Comparison of ENCODE assay signal across 17 cellular contexts in genomic region chr6:38571721-38572120, GRCh38.
A peak's percentile ranks its signal among the peaks of the same experiment; 100 is the strongest.
DNase-seq lines count a peak whose midpoint lies in the region; ATAC-seq and TF ChIP-seq lines count a peak whose summit lies in the region.
"Had no signal": no experiment of that assay in that cellular context is flagged by ENCODE, and none has a peak within 500 bp of the region (broad histone marks: within the 10 kb centered on the region; RNA-seq: fewer than 3 reads in every experiment).

No MANE protein-coding gene starts in this region.

- H3K36me3 Mint-ChIP-seq in T-helper 1 cell treated with Interleukin-12 subunit alpha and Interleukin-12 subunit beta and Interleukin-4 antibody, amounts not matched to agents 30 μg/mL and 1 μg/mL, for 36 hours (ENCODE audit: low read depth), result peaks cover 4% of the 10 kb centered on the region
- H3K36me3 Mint-ChIP-seq in activated naive CD8-positive, alpha-beta T cell, result peaks cover 13% of the 10 kb centered on the region
- H3K36me3 Mint-ChIP-seq in naive thymus-derived CD8-positive, alpha-beta T cell, result peaks cover 5 to 40% (median 33%) of the 10 kb centered on the region in 3 donors

- H3K4me3 Mint-ChIP-seq in T-helper 1 cell treated with Interleukin-12 subunit alpha and Interleukin-12 subunit beta and Interleukin-4 antibody, amounts not matched to agents 30 μg/mL and 1 μg/mL, for 36 hours, result peak overlapping the region; percentile 57
- H3K4me3 Mint-ChIP-seq in activated naive CD8-positive, alpha-beta T cell, result peak overlapping the region; percentile 69
- peak overlapping the region; percentile 56 to 81 (median 75) for H3K4me3 Mint-ChIP-seq in naive thymus-derived CD8-positive, alpha-beta T cell
- H3K4me3 Mint-ChIP-seq: CD14-positive monocyte, neural crest cell had no signal

- no peaks in the 10 kb centered on the region for H3K36me3 ChIP-seq in HEK293 (ENCODE audit: control insufficient read depth in 2 of 2, insufficient read depth in 1 of 2, low read length in 2 of 2)
- H3K36me3 ChIP-seq: MG63, right atrium auricular region had no signal

- H3K9me3 Mint-ChIP-seq in T-helper 1 cell treated with Interleukin-12 subunit alpha and Interleukin-12 subunit beta and Interleukin-4 antibody, amounts not matched to agents 30 μg/mL and 1 μg/mL, for 36 hours, result no peaks in the 10 kb centered on the region
- no peaks in the 10 kb centered on the region for H3K9me3 Mint-ChIP-seq in activated naive CD8-positive, alpha-beta T cell (ENCODE audit: low read depth)
- H3K9me3 Mint-ChIP-seq in naive thymus-derived CD8-positive, alpha-beta T cell, result peaks cover 0 to 2% (median 0%) of the 10 kb centered on the region in 9 donors
- H3K9me3 Mint-ChIP-seq: CD14-positive monocyte, neural crest cell had no signal

- POLR2A ChIA-PET in HEK293 (lab: Yijun Ruan, JAX), result no interaction called here
- POLR2A ChIA-PET in naive thymus-derived CD8-positive, alpha-beta T cell (lab: Charles Lee), result interaction anchor here (1.2 kb wide), 1 partner anchor 67 kb away, joined by 3 read pairs; no protein-coding TSS in a partner anchor

- no peak overlapping the region for H3K4me3 ChIP-seq in HEK293 (ENCODE audit: low read depth, low read length)
- H3K4me3 ChIP-seq: lung, MG63, right atrium auricular region, testis had no signal

- ATAC-seq in naive thymus-derived CD8-positive, alpha-beta T cell, result peak; percentile 9 to 19
- no peak for ATAC-seq in GM19452 (IDR thresholded peaks at IDR 0.05; ENCODE audit: unreplicated experiment)

- H3K27me3 Mint-ChIP-seq in T-helper 1 cell treated with Interleukin-12 subunit alpha and Interleukin-12 subunit beta and Interleukin-4 antibody, amounts not matched to agents 30 μg/mL and 1 μg/mL, for 36 hours (ENCODE audit: low read depth), result no peaks in the 10 kb centered on the region
- H3K27me3 Mint-ChIP-seq in activated naive CD8-positive, alpha-beta T cell, result no peaks in the 10 kb centered on the region
- H3K27me3 Mint-ChIP-seq in naive thymus-derived CD8-positive, alpha-beta T cell, result no peaks in the 10 kb centered on the region

- H3K4me1 ChIP-seq in HEK293 (ENCODE audit: control insufficient read depth, insufficient read depth, low read length), result peaks cover 7% of the 10 kb centered on the region; the same call in 1 of the 2 replicates
- H3K4me1 ChIP-seq: testis had no signal

- no peak overlapping the region for H3K27ac ChIP-seq in HEK293 (ENCODE audit: extremely low read depth, low read depth, low read length)
- H3K27ac ChIP-seq: 22Rv1, right atrium auricular region, testis had no signal

- peak overlapping the region; percentile 88 for H3K27ac Mint-ChIP-seq in T-helper 1 cell treated with Interleukin-12 subunit alpha and Interleukin-12 subunit beta and Interleukin-4 antibody, amounts not matched to agents 30 μg/mL and 1 μg/mL, for 36 hours
- H3K27ac Mint-ChIP-seq in activated naive CD8-positive, alpha-beta T cell, result peak overlapping the region; percentile 94
- peak overlapping the region; percentile 84 to 96 (median 92) for H3K27ac Mint-ChIP-seq in naive thymus-derived CD8-positive, alpha-beta T cell

- DNase-seq in T-helper 1 cell, result no peak
- DNase-seq in naive thymus-derived CD8-positive, alpha-beta T cell, result no peak
- DNase-seq in GM19240 (ENCODE audit: insufficient read length, low spot score), result no peak
- no peak for DNase-seq in LoVo (ENCODE audit: low spot score)
- DNase-seq: MG63, NCI-H187 treated with DMSO at 0.1 percent for 48 hours, NCI-H524, testis had no signal

- H3K4me1 Mint-ChIP-seq in T-helper 1 cell treated with Interleukin-12 subunit alpha and Interleukin-12 subunit beta and Interleukin-4 antibody, amounts not matched to agents 30 μg/mL and 1 μg/mL, for 36 hours (ENCODE audit: low read depth), result peaks cover 17% of the 10 kb centered on the region
- peaks cover 26% of the 10 kb centered on the region for H3K4me1 Mint-ChIP-seq in activated naive CD8-positive, alpha-beta T cell (ENCODE audit: low read depth)
- peaks cover 9 to 26% (median 22%) of the 10 kb centered on the region in 4 donors for H3K4me1 Mint-ChIP-seq in naive thymus-derived CD8-positive, alpha-beta T cell

- TF ChIP-seq CTCF in HEK293 (tag by site-specific recombination; IDR thresholded peaks at IDR 0.05), result no peak

- CTCF ChIA-PET in HEK293 (lab: Yijun Ruan, JAX), result interaction anchor here (0.6 to 2.8 kb wide), 6 partner anchors 11 to 906 kb away, joined by 3 to 14 read pairs (median 4); no protein-coding TSS in a partner anchor

- no peaks in the 10 kb centered on the region for H3K9me3 ChIP-seq in HEK293 (ENCODE audit: control insufficient read depth, insufficient read depth, low read depth, low read length)
- H3K9me3 ChIP-seq: MG63, right atrium auricular region, testis had no signal

TF ChIP-seq in HEK293, 187 proteins besides CTCF, POLR2A, EP300 and RAD21:
- no peak for TF ChIP-seq ZNF266 (tag by site-specific recombination; IDR thresholded peaks at IDR 0.05; ENCODE audit: low read depth)
- TF ChIP-seq PRDM10 (tag by site-specific recombination; IDR thresholded peaks at IDR 0.05), result peak; percentile 84
- 0 out of 2 replicates have a peak, but pooled peaks have one; percentile 14 for TF ChIP-seq ZNF335 (tag by site-specific recombination; conservative IDR thresholded peaks at IDR 0.05)
TF ChIP-seq in HEK293: peak in this region for 2.
